In the genomic region with DNA sequence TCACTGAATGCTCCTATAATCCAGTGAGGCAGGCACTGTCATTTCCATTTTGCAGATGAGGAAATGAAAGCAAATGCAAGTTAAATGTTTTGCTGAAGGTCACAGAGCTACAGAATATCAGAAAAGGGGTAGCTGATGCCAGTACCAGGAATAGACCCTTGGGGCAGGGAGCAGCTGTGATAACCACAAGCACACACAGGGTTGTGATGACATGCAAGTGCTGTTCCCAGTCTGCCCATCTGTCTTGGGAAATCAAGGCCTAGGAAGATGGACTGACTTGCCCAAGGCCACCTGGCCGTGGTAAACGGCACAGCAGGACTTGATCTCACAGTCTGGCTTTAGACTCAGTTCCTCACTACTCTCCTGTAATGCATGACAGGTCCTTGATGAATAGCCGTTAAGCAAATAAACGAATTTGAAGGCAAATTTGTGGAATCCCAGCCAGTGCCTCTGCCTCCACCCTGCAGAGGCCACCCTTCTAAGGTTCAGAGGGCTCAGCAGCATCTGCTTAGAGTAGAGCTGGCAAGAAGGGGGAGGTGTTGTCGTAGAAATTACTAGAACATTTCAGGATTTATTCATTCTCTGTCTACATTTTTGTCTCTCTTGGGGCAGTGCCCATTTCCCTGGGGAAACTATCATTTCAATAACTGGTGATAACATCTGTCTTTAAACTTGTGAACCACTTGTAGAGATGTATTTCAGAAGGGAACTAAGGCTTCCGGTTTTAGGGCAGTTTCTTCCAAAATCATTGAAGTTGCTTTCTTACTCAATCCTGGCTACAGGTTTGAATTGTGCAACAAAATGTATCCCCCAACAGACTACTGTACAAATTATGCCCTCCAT, we compare ENCODE assay signal across 10 cellular contexts. TPM values are rescaled to one million over a fixed set of nuclear protein-coding genes. Genes with fewer than 3 reads are reported as not detected.
DNase-seq lines count a peak whose midpoint lies in the region; ATAC-seq and TF ChIP-seq lines count a peak whose summit lies in the region.
"Had no signal": no experiment of that assay in that cellular context is flagged by ENCODE, and none has a peak within 500 bp of the region (broad histone marks: within the 10 kb centered on the region; RNA-seq: fewer than 3 reads in every experiment).

No MANE protein-coding gene starts in this region.

- TF ChIP-seq POLR2A in heart left ventricle (IDR thresholded peaks at IDR 0.05), result no peak

- no peak overlapping the region for H3K4me3 ChIP-seq in heart left ventricle
- H3K4me3 ChIP-seq in left ventricle myocardium inferior, result no peak overlapping the region
- H3K4me3 ChIP-seq in OCI-LY7 (ENCODE audit: low read depth, low read length, poor library complexity, severe bottlenecking), result peak overlapping the region; percentile 42
- H3K4me3 ChIP-seq: upper lobe of left lung had no signal

- no peaks in the 10 kb centered on the region for H3K79me2 ChIP-seq in OCI-LY7 (ENCODE audit: insufficient read depth, low read depth, low read length)

- CTCF ChIA-PET in OCI-LY7 (lab: Charles Lee; ENCODE audit: unreplicated experiment), result interaction anchor here (0.7 to 0.8 kb wide), 2 partner anchors 10 to 334 kb away, joined by 3 read pairs; no protein-coding TSS in a partner anchor
- CTCF ChIA-PET in Calu3 (lab: Charles Lee), result no interaction called here

- POLR2A ChIA-PET in OCI-LY7 (lab: Charles Lee), result interaction anchor here (0.6 to 2.4 kb wide), 5 partner anchors 20 to 531 kb away, joined by 3 to 6 read pairs (median 3); no protein-coding TSS in a partner anchor

- peak overlapping the region; percentile 78; the same call in 1 of the 2 replicates for H2AFZ ChIP-seq in OCI-LY7 (ENCODE audit: low read length)

- H3K9me3 Mint-ChIP-seq in natural killer cell (no peaks in the 10 kb centered on the region), Calu3 (ENCODE audit: low read depth, unreplicated experiment) (no peaks in the 10 kb centered on the region)

- no peaks in the 10 kb centered on the region for H3K36me3 Mint-ChIP-seq in natural killer cell
- H3K36me3 Mint-ChIP-seq in Calu3 (ENCODE audit: insufficient read depth, unreplicated experiment), result no peaks in the 10 kb centered on the region

- intact Hi-C loops in heart left ventricle (cut with DNase I), result no loop called here
- intact Hi-C loops in left ventricle myocardium inferior (cut with micrococcal nuclease), result no loop called here
- intact Hi-C loops in OCI-LY7 (cut with micrococcal nuclease; ENCODE audit: unreplicated experiment), result loop anchor here (2.0 to 5.0 kb wide), 5 partner anchors 51 to 378 kb away; a partner anchor contains a TSS
- intact Hi-C loops in natural killer cell (cut with micrococcal nuclease), result loop anchor here (5.0 kb wide), 3 partner anchors 177 to 1027 kb away; a partner anchor contains a TSS
- intact Hi-C loops in Calu3 (cut with micrococcal nuclease; ENCODE audit: unreplicated experiment), result no loop called here

- H4K20me1 ChIP-seq in OCI-LY7 (ENCODE audit: insufficient read depth, low read length), result no peaks in the 10 kb centered on the region

- H3K4me3 Mint-ChIP-seq in natural killer cell (peak overlapping the region; percentile 66), Calu3 (ENCODE audit: low read depth, unreplicated experiment) (no peak overlapping the region)

- H3K36me3 ChIP-seq in heart left ventricle (no peaks in the 10 kb centered on the region), left ventricle myocardium inferior (no peaks in the 10 kb centered on the region), OCI-LY7 (ENCODE audit: insufficient read depth, low read length) (peaks cover 13% of the 10 kb centered on the region)
- H3K36me3 ChIP-seq: upper lobe of left lung had no signal

- no peaks in the 10 kb centered on the region for H3K9me2 ChIP-seq in OCI-LY7 (ENCODE audit: insufficient read depth, low read length)

- peaks cover 0 to 45% of the 10 kb centered on the region in 2 donors for H3K4me1 Mint-ChIP-seq in natural killer cell
- H3K4me1 Mint-ChIP-seq in Calu3 (ENCODE audit: low read depth, unreplicated experiment), result no peaks in the 10 kb centered on the region

- ATAC-seq in heart left ventricle, result peak in 3 of 4 donors; percentile 55 to 68 (median 55)
- ATAC-seq in HG03097 (IDR thresholded peaks at IDR 0.05; ENCODE audit: low FRiP score, unreplicated experiment), result peak; percentile 48
- ATAC-seq in natural killer cell, result no peak
- ATAC-seq: left colon had no signal

- H3K27ac Mint-ChIP-seq in natural killer cell (no peak overlapping the region), Calu3 (ENCODE audit: unreplicated experiment) (no peak overlapping the region)

- H3K27ac ChIP-seq in heart left ventricle (peak overlapping the region in 2 of 12 donors; percentile 6 to 66), left ventricle myocardium inferior (replicated peaks) (no peak overlapping the region), OCI-LY7 (ENCODE audit: low read depth, low read length, poor library complexity, severe bottlenecking) (peak overlapping the region; percentile 98)
- H3K27ac ChIP-seq: upper lobe of left lung had no signal

- TF ChIP-seq CTCF in heart left ventricle (IDR thresholded peaks at IDR 0.05) (no peak), left ventricle myocardium inferior (IDR thresholded peaks at IDR 0.05; ENCODE audit: borderline replicate concordance) (no peak), OCI-LY7 (conservative IDR thresholded peaks at IDR 0.05; ENCODE audit: low read length) (peak; percentile 68), natural killer cell (IDR thresholded peaks at IDR 0.05) (no peak), Calu3 (IDR thresholded peaks at IDR 0.05; ENCODE audit: unreplicated experiment) (no peak)

- WGBS in heart left ventricle, 4 donors, result 50 to 60% (median 59%) methylated on average over 6 of the region's 6 CpGs

- H3K9me3 ChIP-seq in heart left ventricle, result peaks cover 0 to 17% (median 0%) of the 10 kb centered on the region in 12 donors
- peaks cover 7% of the 10 kb centered on the region for H3K9me3 ChIP-seq in left ventricle myocardium inferior (replicated peaks)
- H3K9me3 ChIP-seq in OCI-LY7 (ENCODE audit: low read length), result peaks cover 23% of the 10 kb centered on the region; the same call in 1 of the 2 replicates

- H3K4me1 ChIP-seq in heart left ventricle (peaks cover 0 to 59% (median 0%) of the 10 kb centered on the region in 12 donors), left ventricle myocardium inferior (no peaks in the 10 kb centered on the region), OCI-LY7 (ENCODE audit: insufficient read depth, low read length, poor library complexity, severe bottlenecking) (peaks cover 69% of the 10 kb centered on the region)

- DNase-seq in heart left ventricle (peak in 2 of 5 donors; percentile 29 to 45), left ventricle myocardium inferior (no peak), OCI-LY7 (ENCODE audit: low spot score) (peak; percentile 95), natural killer cell (no peak), Calu3 (no peak), nucleus accumbens (lab: John Stamatoyannopoulos, UW) (no peak)
- no peak for DNase-seq in stimulated activated CD4-positive, alpha-beta T cell treated with anti-CD3 and anti-CD28 coated beads, Interleukin-15, amount 100 ng/mL, for 24 hours
- DNase-seq: upper lobe of left lung had no signal

- BruUV-seq in OCI-LY7 (replicated peaks; lab: Mats Ljungman, UMichigan), result TSS peak; percentile 99
- BruUV-seq in Calu3 (replicated peaks; lab: Mats Ljungman, UMichigan), result no TSS peak

- H3K27me3 Mint-ChIP-seq in natural killer cell (ENCODE audit: low read depth in 2 of 2) (no peaks in the 10 kb centered on the region), Calu3 (ENCODE audit: unreplicated experiment) (no peaks in the 10 kb centered on the region)

- peak overlapping the region; percentile 74 for H3K4me2 ChIP-seq in OCI-LY7 (ENCODE audit: low read length)

- H3K27me3 ChIP-seq in heart left ventricle, result no peaks in the 10 kb centered on the region
- H3K27me3 ChIP-seq in left ventricle myocardium inferior (ENCODE audit: low read depth), result no peaks in the 10 kb centered on the region
- H3K27me3 ChIP-seq: upper lobe of left lung had no signal

RNA-seq across cellular contexts. Expression of a gene that starts 53.2 kb away (rescaled TPM):
- 10 to 100 TPM; 21.8 to 59.8 (median 35.6) TPM for total RNA-seq in heart left ventricle
- 10 to 100 TPM; 52.0 to 61.7 TPM for polyA plus RNA-seq in heart left ventricle
- 61.9 TPM for total RNA-seq in left ventricle myocardium inferior
- 15.2 and 20.9 TPM in 2 replicates for total RNA-seq in OCI-LY7 (2014; rRNA removed; shearing (Covaris generic))
- total RNA-seq in OCI-LY7 (2022), result 56.1 and 64.7 TPM in 2 replicates
- 10 to 100 TPM; 42.7 to 54.5 (median 44.3) TPM for total RNA-seq in natural killer cell
- 43.5 TPM in 2 replicates for total RNA-seq in Calu3 (2022)

RNA-seq across cellular contexts. Expression of a gene that starts 53.2 kb away (rescaled TPM):
- 1 to 10 TPM; 2.4 to 6.2 (median 3.6) TPM for total RNA-seq in heart left ventricle
- polyA plus RNA-seq in heart left ventricle, result 1 to 10 TPM; 1.1 to 2.0 TPM
- 4.7 TPM for total RNA-seq in left ventricle myocardium inferior
- 26.3 and 31.5 TPM in 2 replicates for total RNA-seq in OCI-LY7 (2014; rRNA removed; shearing (Covaris generic))
- 22.2 and 26.6 TPM in 2 replicates for total RNA-seq in OCI-LY7 (2022)
- total RNA-seq in natural killer cell, result 10 to 100 TPM; 14.5 to 25.1 (median 17.9) TPM
- 15.8 and 15.9 TPM in 2 replicates for total RNA-seq in Calu3 (2022)

Comparison
In these comparisons a context has a peak if more than half of its experiments do, and no peak if none do; other contexts are left out.
1. ATAC-seq: peak in heart left ventricle (3 of 4) and HG03097 (single experiment); none in natural killer cell (0 of 3).
2. intact Hi-C loops: an anchor here in OCI-LY7 (2.0 to 5.0 kb wide) and natural killer cell (5.0 kb wide); none called in heart left ventricle, left ventricle myocardium inferior and Calu3.